18 cellular contexts compared by ENCODE assay signal in the genomic region with DNA sequence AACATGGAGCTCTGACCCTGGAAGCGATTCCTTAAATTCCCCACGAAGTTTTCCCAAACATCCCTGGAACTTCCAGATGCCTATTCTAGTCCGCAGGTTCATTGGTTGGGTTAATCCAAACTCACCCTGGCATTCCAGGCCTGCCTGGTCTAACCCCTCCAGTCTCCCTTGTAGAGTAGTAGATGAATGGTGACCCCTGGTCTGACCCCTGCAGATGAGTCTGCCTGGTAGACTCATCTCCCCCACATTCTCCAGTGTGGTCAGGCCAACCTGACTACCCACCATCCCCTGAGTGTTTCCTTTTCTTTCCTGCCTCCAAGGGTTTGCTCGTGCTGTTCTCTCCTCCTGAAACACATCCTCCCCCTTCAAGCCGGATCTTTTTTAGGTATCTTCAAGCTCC. TPM values are rescaled to one million over a fixed set of nuclear protein-coding genes. Genes with fewer than 3 reads are reported as not detected.
DNase-seq lines count a peak whose midpoint lies in the region; ATAC-seq and TF ChIP-seq lines count a peak whose summit lies in the region.
"Had no signal": no experiment of that assay in that cellular context is flagged by ENCODE, and none has a peak within 500 bp of the region (broad histone marks: within the 10 kb centered on the region; RNA-seq: fewer than 3 reads in every experiment).

No MANE protein-coding gene starts in this region.

- no peak overlapping the region for H3K27ac ChIP-seq in right atrium auricular region
- H3K27ac ChIP-seq: C4-2B, HL-60, SJSA1 had no signal

- peaks cover 90% of the 10 kb centered on the region for H3K4me1 Mint-ChIP-seq in dendritic cell treated with granulocyte-macrophage colony-stimulating factor and Interleukin-4, amounts not matched to agents 40 ng/mL and 50 ng/mL, for 4 days (ENCODE audit: low read depth)
- peaks cover 74% of the 10 kb centered on the region for H3K4me1 Mint-ChIP-seq in osteocyte (ENCODE audit: unreplicated experiment)

- intact Hi-C loops in dendritic cell treated with granulocyte-macrophage colony-stimulating factor and Interleukin-4, amounts not matched to agents 40 ng/mL and 50 ng/mL, for 4 days (cut with micrococcal nuclease), result loop anchor here (5.0 kb wide), 1 partner anchor 66 kb away; no protein-coding TSS in a partner anchor

- no peaks in the 10 kb centered on the region for H3K36me3 ChIP-seq in right atrium auricular region
- H3K36me3 ChIP-seq: SJSA1 had no signal

- H3K27ac Mint-ChIP-seq in dendritic cell treated with granulocyte-macrophage colony-stimulating factor and Interleukin-4, amounts not matched to agents 40 ng/mL and 50 ng/mL, for 4 days, result peak overlapping the region; percentile 88
- peak overlapping the region; percentile 85 for H3K27ac Mint-ChIP-seq in osteocyte (ENCODE audit: unreplicated experiment)

- no peak overlapping the region for H3K4me3 Mint-ChIP-seq in dendritic cell treated with granulocyte-macrophage colony-stimulating factor and Interleukin-4, amounts not matched to agents 40 ng/mL and 50 ng/mL, for 4 days
- H3K4me3 Mint-ChIP-seq in osteocyte (ENCODE audit: unreplicated experiment), result no peak overlapping the region

- peaks cover 8% of the 10 kb centered on the region for H3K9me3 Mint-ChIP-seq in dendritic cell treated with granulocyte-macrophage colony-stimulating factor and Interleukin-4, amounts not matched to agents 40 ng/mL and 50 ng/mL, for 4 days
- H3K9me3 Mint-ChIP-seq in osteocyte (ENCODE audit: unreplicated experiment), result no peaks in the 10 kb centered on the region

- H3K27me3 ChIP-seq in right atrium auricular region, result no peaks in the 10 kb centered on the region
- H3K27me3 ChIP-seq: SJSA1 had no signal

- peak; percentile 86 for DNase-seq in ELR (ENCODE audit: low read depth)
- peak; percentile 81 for DNase-seq in M059J (ENCODE audit: low read depth)
- no peak for DNase-seq in osteocyte (ENCODE audit: extremely low spot score, unreplicated experiment)
- no peak for DNase-seq in right atrium auricular region (ENCODE audit: low spot score)
- DNase-seq in midbrain (lab: John Stamatoyannopoulos, UW), result no peak
- DNase-seq in stimulated activated naive CD8-positive, alpha-beta T cell treated with anti-CD3 and anti-CD28 coated beads, Interleukin-15, Interleukin-2, amounts not matched to agents 100 U/mL and 50 U/mL, for 24 hours, result no peak
- DNase-seq: KBM-7, NCI-H1048, NCI-H1436 treated with DMSO at 0.1 percent for 48 hours, NCI-H2081, NCI-H510A, NCI-H774, PC-3 had no signal

- ATAC-seq in HG02870 (IDR thresholded peaks at IDR 0.05; ENCODE audit: unreplicated experiment), result no peak
- ATAC-seq in stimulated activated naive CD8-positive, alpha-beta T cell treated with anti-CD3 and anti-CD28 coated beads, Interleukin-15, Interleukin-2, amounts not matched to agents 100 U/mL and 50 U/mL, for 24 hours, result no peak
- ATAC-seq: PC-3 had no signal

- TF ChIP-seq CTCF in osteocyte (IDR thresholded peaks at IDR 0.05), result no peak
- no peak for TF ChIP-seq CTCF in right atrium auricular region (IDR thresholded peaks at IDR 0.05)

- no peak overlapping the region for H3K4me3 ChIP-seq in right atrium auricular region
- H3K4me3 ChIP-seq: SJSA1 had no signal

- peaks cover 7% of the 10 kb centered on the region for H3K27me3 Mint-ChIP-seq in dendritic cell treated with granulocyte-macrophage colony-stimulating factor and Interleukin-4, amounts not matched to agents 40 ng/mL and 50 ng/mL, for 4 days
- no peaks in the 10 kb centered on the region for H3K27me3 Mint-ChIP-seq in osteocyte (ENCODE audit: unreplicated experiment)

- peaks cover 10% of the 10 kb centered on the region for H3K36me3 Mint-ChIP-seq in dendritic cell treated with granulocyte-macrophage colony-stimulating factor and Interleukin-4, amounts not matched to agents 40 ng/mL and 50 ng/mL, for 4 days (ENCODE audit: low read depth)
- peaks cover 4% of the 10 kb centered on the region for H3K36me3 Mint-ChIP-seq in osteocyte (ENCODE audit: unreplicated experiment)

- H3K4me1 ChIP-seq in right atrium auricular region, result peaks cover 0 to 16% of the 10 kb centered on the region in 2 donors

- no peaks in the 10 kb centered on the region for H3K9me3 ChIP-seq in right atrium auricular region
- H3K9me3 ChIP-seq: SJSA1 had no signal

RNA-seq across cellular contexts. Expression of gene HRH1, which starts 10.8 kb away (rescaled TPM):
- total RNA-seq in M059J (2014; rRNA removed; shearing (Covaris generic)), result 13.9 and 21.8 TPM in 2 replicates
- total RNA-seq in osteocyte, result 28.6 and 30.3 TPM in 2 replicates
- total RNA-seq in right atrium auricular region, result 1 to 10 TPM; 1.6 to 3.5 TPM

Comparison
In these comparisons a context has a peak if more than half of its experiments do, and no peak if none do; other contexts are left out.
1. DNase-seq: peak in ELR (single experiment) and M059J (single experiment); none in osteocyte (single experiment), right atrium auricular region (single experiment), midbrain (single experiment) and stimulated activated naive CD8-positive, alpha-beta T cell treated with anti-CD3 and anti-CD28 coated beads, Interleukin-15, Interleukin-2, amounts not matched to agents 100 U/mL and 50 U/mL, for 24 hours (single experiment).